30 cellular contexts compared by ENCODE assay signal in the genomic region with DNA sequence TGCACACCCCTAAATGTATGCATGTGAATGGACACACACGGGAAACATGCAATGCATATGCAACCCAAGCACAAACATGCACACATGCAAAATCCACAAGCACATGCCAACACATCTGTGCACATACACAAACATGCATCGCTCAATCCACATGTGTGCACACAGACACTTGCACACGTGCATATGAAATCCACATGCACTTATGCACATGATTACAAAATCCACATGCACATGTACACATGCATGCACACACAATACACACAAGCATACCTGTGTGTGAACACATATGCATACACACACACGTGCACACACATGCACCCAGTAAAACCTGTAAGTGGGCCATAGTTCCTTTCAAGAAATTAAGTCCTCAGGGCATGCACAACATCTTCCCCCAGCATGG.
DNase-seq lines count a peak whose midpoint lies in the region; ATAC-seq, FAIRE-seq and TF ChIP-seq lines count a peak whose summit lies in the region.
"Had no signal": no experiment of that assay in that cellular context is flagged by ENCODE, and none has a peak within 500 bp of the region (broad histone marks: within the 10 kb centered on the region; RNA-seq: fewer than 3 reads in every experiment).

No MANE protein-coding gene starts in this region.

- no peak overlapping the region for H3K4me2 ChIP-seq in HepG2 (ENCODE audit: low read depth, low read length)
- H3K4me2 ChIP-seq: A549; BLaER1; BLaER1 treated with 17β-estradiol and CSF1 and Interleukin-3, amounts not matched to agents 10 nM and 100 nM had no signal

- no peak for ATAC-seq in HepG2
- no peak for ATAC-seq in right lobe of liver
- ATAC-seq: A549; CD8-positive, alpha-beta T cell had no signal

- BruUV-seq in HepG2 (replicated peaks; lab: Mats Ljungman, UMichigan), result no TSS peak

- no peaks in the 10 kb centered on the region for H4K20me1 ChIP-seq in HepG2 (ENCODE audit: insufficient read depth, low read length)
- H4K20me1 ChIP-seq: BLaER1; BLaER1 treated with 17β-estradiol and CSF1 and Interleukin-3, amounts not matched to agents 10 nM and 100 nM had no signal

- H3K4me3 ChIP-seq in HepG2 (replicated peaks in 1 of 3; ENCODE audit: insufficient read depth in 1 of 3, low read depth in 2 of 3, low read length in 3 of 3), result no peak overlapping the region
- no peak overlapping the region for H3K4me3 ChIP-seq in right lobe of liver
- H3K4me3 ChIP-seq: A549; BLaER1; BLaER1 treated with 17β-estradiol and CSF1 and Interleukin-3, amounts not matched to agents 10 nM and 100 nM had no signal

- 49% methylated on average over 2 of the region's 4 CpGs for WGBS in HepG2 (ENCODE audit: low lambda C conversion rate)
- WGBS in right lobe of liver (ENCODE audit: insufficient coverage, low coverage, low lambda C conversion rate, missing lambda C conversion rate), result no CpG with 5 or more reads among the region's 4 CpGs

- FAIRE-seq in HepG2 (lab: Jason Lieb, UNC), result no peak
- FAIRE-seq in GM12891 (lab: Jason Lieb, UNC), result peak; percentile 31
- FAIRE-seq: A204.1, A549, D721Med had no signal

- DNase-seq in HepG2 (ENCODE audit: low spot score) (no peak), right lobe of liver (no peak), GM12891 (ENCODE audit: insufficient read length, low spot score) (no peak), EL (no peak)
- DNase-seq: 8988T; ACHN; AML-193; BE2C; C1 segment of cervical spinal cord; Caco-2; Calu3; CD4-positive, alpha-beta memory T cell; CD4-positive, alpha-beta T cell; CD4-positive, CD25-positive, alpha-beta regulatory T cell; CD8-positive, alpha-beta memory T cell; CD8-positive, alpha-beta T cell; COR-L47; DMS 273 treated with DMSO at 0.1 percent for 48 hours; DMS153; DMS53; DMS79; DMS79 treated with DMSO at 0.1 percent for 48 hours; DND-41 had no signal

- H3K36me3 ChIP-seq in HepG2 (replicated peaks in 1 of 2; ENCODE audit: control insufficient read depth in 1 of 2, insufficient read depth in 2 of 2, low read length in 2 of 2) (no peaks in the 10 kb centered on the region), right lobe of liver (no peaks in the 10 kb centered on the region)
- H3K36me3 ChIP-seq: BE2C; BLaER1; BLaER1 treated with 17β-estradiol and CSF1 and Interleukin-3, amounts not matched to agents 10 nM and 100 nM had no signal

- H3K4me1 ChIP-seq in HepG2 (ENCODE audit: insufficient read depth, low read length), result no peaks in the 10 kb centered on the region
- H3K4me1 ChIP-seq in right lobe of liver, result no peaks in the 10 kb centered on the region
- H3K4me1 ChIP-seq: A549; BE2C; BLaER1; BLaER1 treated with 17β-estradiol and CSF1 and Interleukin-3, amounts not matched to agents 10 nM and 100 nM; Caco-2 had no signal

- in situ Hi-C loops in HepG2 (cut with HindIII; ENCODE audit: extremely low pct_ligation_motif_present, low pct_unique_long_range_greater_than_20kb), result no loop called here

- intact Hi-C loops in HepG2 (cut with micrococcal nuclease; ENCODE audit: unreplicated experiment), result no loop called here
- intact Hi-C loops in right lobe of liver (cut with DNase I), result no loop called here

- H2AFZ ChIP-seq in HepG2 (ENCODE audit: low read length), result no peak overlapping the region

- TF ChIP-seq CTCF in HepG2 (CRISPR knock-in tag; IDR thresholded peaks at IDR 0.05), result no peak
- TF ChIP-seq CTCF in right lobe of liver (IDR thresholded peaks at IDR 0.05), result no peak

- H3K79me2 ChIP-seq in HepG2 (ENCODE audit: insufficient read depth, low read length), result no peaks in the 10 kb centered on the region

- H3K9me3 ChIP-seq in HepG2 (ENCODE audit: low read length), result no peaks in the 10 kb centered on the region
- no peaks in the 10 kb centered on the region for H3K9me3 ChIP-seq in right lobe of liver
- H3K9me3 ChIP-seq: A549; BE2C; BLaER1; BLaER1 treated with 17β-estradiol and CSF1 and Interleukin-3, amounts not matched to agents 10 nM and 100 nM; Caco-2 had no signal

- H3K9ac ChIP-seq in HepG2 (ENCODE audit: insufficient read depth, low read depth, low read length), result no peak overlapping the region
- H3K9ac ChIP-seq: BLaER1; BLaER1 treated with 17β-estradiol and CSF1 and Interleukin-3, amounts not matched to agents 10 nM and 100 nM had no signal

- CTCF ChIA-PET in HepG2 (lab: Yijun Ruan, JAX; ENCODE audit: low intra/inter-chr PET ratio, low total read pairs), result no interaction called here

- TF ChIP-seq RAD21 in HepG2 (CRISPR knock-in tag; IDR thresholded peaks at IDR 0.05), result no peak

- TF ChIP-seq POLR2A in HepG2 (IDR thresholded peaks at IDR 0.05; ENCODE audit: insufficient read depth in 1 of 2, low read depth in 2 of 2, low read length in 2 of 2) (no peak), right lobe of liver (IDR thresholded peaks at IDR 0.05) (no peak), GM12891 (IDR thresholded peaks at IDR 0.05; ENCODE audit: low read depth, low read length) (no peak)

- H3K27ac ChIP-seq in HepG2 (ENCODE audit: extremely low read length, insufficient read depth, low read length) (no peak overlapping the region), right lobe of liver (no peak overlapping the region)
- H3K27ac ChIP-seq: 22Rv1; A549; BLaER1; BLaER1 treated with 17β-estradiol and CSF1 and Interleukin-3, amounts not matched to agents 10 nM and 100 nM; C4-2B had no signal

- H3K27me3 ChIP-seq in HepG2 (ENCODE audit: control insufficient read depth in 1 of 2, insufficient read depth in 2 of 2, low read length in 2 of 2), result no peaks in the 10 kb centered on the region
- H3K27me3 ChIP-seq in right lobe of liver, result no peaks in the 10 kb centered on the region
- H3K27me3 ChIP-seq: BE2C; BLaER1; BLaER1 treated with 17β-estradiol and CSF1 and Interleukin-3, amounts not matched to agents 10 nM and 100 nM had no signal

- POLR2A ChIA-PET in HepG2 (lab: Yijun Ruan, JAX), result no interaction called here

- TF ChIP-seq EP300 in HepG2 (IDR thresholded peaks at IDR 0.05; ENCODE audit: low read depth in 2 of 2, low read length in 2 of 2) (no peak), HepG2 (CRISPR knock-in tag; IDR thresholded peaks at IDR 0.05; ENCODE audit: borderline replicate concordance) (no peak)

TF ChIP-seq in HepG2, 621 proteins besides CTCF, POLR2A, EP300 and RAD21 (continues in another document):
- no peak for TF ChIP-seq ZNF335 (CRISPR knock-in tag; IDR thresholded peaks at IDR 0.05)
- TF ChIP-seq PAX8 (CRISPR knock-in tag; IDR thresholded peaks at IDR 0.05; ENCODE audit: borderline replicate concordance), result no peak
- TF ChIP-seq, protein P1, sequence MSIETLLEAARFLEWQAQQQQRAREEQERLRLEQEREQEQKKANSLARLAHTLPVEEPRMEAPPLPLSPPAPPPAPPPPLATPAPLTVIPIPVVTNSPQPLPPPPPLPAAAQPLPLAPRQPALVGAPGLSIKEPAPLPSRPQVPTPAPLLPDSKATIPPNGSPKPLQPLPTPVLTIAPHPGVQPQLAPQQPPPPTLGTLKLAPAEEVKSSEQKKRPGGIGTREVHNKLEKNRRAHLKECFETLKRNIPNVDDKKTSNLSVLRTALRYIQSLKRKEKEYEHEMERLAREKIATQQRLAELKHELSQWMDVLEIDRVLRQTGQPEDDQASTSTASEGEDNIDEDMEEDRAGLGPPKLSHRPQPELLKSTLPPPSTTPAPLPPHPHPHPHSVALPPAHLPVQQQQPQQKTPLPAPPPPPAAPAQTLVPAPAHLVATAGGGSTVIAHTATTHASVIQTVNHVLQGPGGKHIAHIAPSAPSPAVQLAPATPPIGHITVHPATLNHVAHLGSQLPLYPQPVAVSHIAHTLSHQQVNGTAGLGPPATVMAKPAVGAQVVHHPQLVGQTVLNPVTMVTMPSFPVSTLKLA (IDR thresholded peaks at IDR 0.05), result peak; percentile 92

TF ChIP-seq in GM12891, 5 proteins besides CTCF, POLR2A, EP300 and RAD21:
- TF ChIP-seq TAF1 (IDR thresholded peaks at IDR 0.05; ENCODE audit: low read depth, low read length), result no peak
- TF ChIP-seq POU2F2 (IDR thresholded peaks at IDR 0.05; ENCODE audit: low read depth, low read length), result no peak
- no peak for TF ChIP-seq POLR2AphosphoS5 (IDR thresholded peaks at IDR 0.05; ENCODE audit: low read depth, low read length)
- TF ChIP-seq PAX5 (IDR thresholded peaks at IDR 0.05; ENCODE audit: insufficient read depth, low read length, severe bottlenecking), result no peak
- TF ChIP-seq SPI1 (IDR thresholded peaks at IDR 0.05; ENCODE audit: low read depth, low read length), result no peak
